Comparison of ENCODE assay signal across 38 cellular contexts in the genomic region with DNA sequence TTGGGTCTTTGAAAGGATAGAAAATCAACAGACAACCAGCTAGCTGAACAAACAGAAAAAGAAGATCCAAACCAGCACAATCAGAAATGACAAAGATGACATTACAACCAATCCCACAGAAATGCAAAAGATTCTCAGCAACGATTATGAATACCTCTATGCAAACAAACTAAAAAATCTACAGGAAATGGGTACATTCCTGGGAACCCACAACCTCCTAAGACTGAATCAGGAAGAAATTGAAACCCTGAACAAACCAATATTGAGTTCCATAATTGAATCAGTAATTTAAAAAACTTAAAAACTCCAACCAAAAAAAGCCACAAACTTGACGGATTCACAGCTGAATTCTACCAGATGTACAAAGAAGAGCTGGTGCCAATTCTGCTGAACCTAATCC. TPM values are rescaled to one million over a fixed set of nuclear protein-coding genes. Genes with fewer than 3 reads are reported as not detected.
"Had no signal": no experiment of that assay in that cellular context is flagged by ENCODE, and none has a peak within 500 bp of the region (broad histone marks: within the 10 kb centered on the region; RNA-seq: fewer than 3 reads in every experiment).

No MANE protein-coding gene starts in this region.

- H3K4me1 ChIP-seq: esophagus squamous epithelium, gastrocnemius medialis, pancreas, prostate gland, uterus had no signal

- FAIRE-seq: colon, endometrium, keratinocyte, pancreas, small intestine had no signal

- H3K36me3 Mint-ChIP-seq: activated naive CD8-positive, alpha-beta T cell; memory B cell; naive thymus-derived CD4-positive, alpha-beta T cell; stimulated activated effector memory CD8-positive, alpha-beta T cell treated with anti-CD3 and anti-CD28 coated beads, Interleukin-12 subunit alpha, Interleukin-12 subunit beta, amount 100 ng/mL, for 72 hours; type B pancreatic cell had no signal

- H3K9me3 Mint-ChIP-seq: activated T-cell treated with anti-CD3 and anti-CD28 coated beads, Interleukin-2, amount 50 U/mL, for 72 hours; stimulated activated effector memory CD8-positive, alpha-beta T cell treated with anti-CD3 and anti-CD28 coated beads, Interleukin-12 subunit alpha, Interleukin-12 subunit beta, amount 100 ng/mL, for 72 hours; stimulated activated naive CD8-positive, alpha-beta T cell treated with anti-CD3 and anti-CD28 coated beads, Interleukin-15, Interleukin-2, amounts not matched to agents 100 ng/mL and 50 ng/mL, for 24 hours; type B pancreatic cell had no signal

- H3K4me1 Mint-ChIP-seq: activated CD4-positive, alpha-beta T cell treated with anti-CD3 and anti-CD28 coated beads for 36 hours; memory B cell; naive thymus-derived CD4-positive, alpha-beta T cell; neural crest cell had no signal

- H3K4me3 Mint-ChIP-seq: activated CD4-positive, alpha-beta T cell treated with anti-CD3 and anti-CD28 coated beads for 36 hours; activated naive CD8-positive, alpha-beta T cell; activated T-cell treated with anti-CD3 and anti-CD28 coated beads, Interleukin-2, amount 50 U/mL, for 72 hours; memory B cell; naive thymus-derived CD4-positive, alpha-beta T cell; neural crest cell; stimulated activated effector memory CD8-positive, alpha-beta T cell treated with anti-CD3 and anti-CD28 coated beads, Interleukin-12 subunit alpha, Interleukin-12 subunit beta, amount 100 ng/mL, for 72 hours; stimulated activated naive CD8-positive, alpha-beta T cell treated with anti-CD3 and anti-CD28 coated beads, Interleukin-15, Interleukin-2, amounts not matched to agents 100 ng/mL and 50 ng/mL, for 24 hours; type B pancreatic cell had no signal

- H3K27me3 ChIP-seq: brain microvascular endothelial cell had no signal

- H3K4me3 ChIP-seq: esophagus squamous epithelium, gastrocnemius medialis, pancreas, prostate gland, thoracic aorta, uterus had no signal

- H3K9me3 ChIP-seq: esophagus squamous epithelium, gastrocnemius medialis, pancreas, prostate gland, thoracic aorta, uterus had no signal

- H3K27ac Mint-ChIP-seq: activated CD4-positive, alpha-beta T cell treated with anti-CD3 and anti-CD28 coated beads for 36 hours; activated naive CD8-positive, alpha-beta T cell; activated T-cell treated with anti-CD3 and anti-CD28 coated beads, Interleukin-2, amount 50 U/mL, for 72 hours; memory B cell; naive thymus-derived CD4-positive, alpha-beta T cell; stimulated activated effector memory CD8-positive, alpha-beta T cell treated with anti-CD3 and anti-CD28 coated beads, Interleukin-12 subunit alpha, Interleukin-12 subunit beta, amount 100 ng/mL, for 72 hours; stimulated activated naive CD8-positive, alpha-beta T cell treated with anti-CD3 and anti-CD28 coated beads, Interleukin-15, Interleukin-2, amounts not matched to agents 100 ng/mL and 50 ng/mL, for 24 hours; type B pancreatic cell had no signal

- DNase-seq: activated CD4-positive, alpha-beta T cell treated with anti-CD3 and anti-CD28 coated beads for 36 hours; activated CD4-positive, alpha-beta T cell treated with anti-CD3 and anti-CD28 coated beads, Interleukin-2, amount 50 U/mL, for 4 hours; activated CD4-positive, CD25-positive, alpha-beta regulatory T cell; activated naive CD4-positive, alpha-beta T cell treated with Interleukin-2 at 50 U/mL for 16 hours; activated T-cell treated with anti-CD3 and anti-CD28 coated beads for 4 hours; activated T-cell treated with anti-CD3 and anti-CD28 coated beads, Interleukin-2, amount 50 U/mL, for 72 hours; aorta; brain microvascular endothelial cell; central memory CD4-positive, alpha-beta T cell; effector CD8-positive, alpha-beta T cell; esophagus squamous epithelium; gastrocnemius medialis; glutamatergic neuron; left colon; midbrain; naive thymus-derived CD4-positive, alpha-beta T cell; nucleus accumbens; pancreas; retina; small intestine; stimulated activated CD4-positive, alpha-beta T cell treated with anti-CD3 and anti-CD28 coated beads, Interleukin-4, amount 100 ng/mL, for 24 hours; uterus had no signal

- H3K36me3 ChIP-seq: brain microvascular endothelial cell, esophagus squamous epithelium, gastrocnemius medialis, pancreas, prostate gland, thoracic aorta, uterus had no signal

- ATAC-seq: activated CD4-positive, alpha-beta T cell treated with anti-CD3 and anti-CD28 coated beads for 36 hours; activated T-cell treated with anti-CD3 and anti-CD28 coated beads, Interleukin-2, amount 50 U/mL, for 72 hours; gastrocnemius medialis; left colon; naive thymus-derived CD4-positive, alpha-beta T cell; pancreas; sciatic nerve; stimulated activated effector memory CD8-positive, alpha-beta T cell treated with anti-CD3 and anti-CD28 coated beads, Interleukin-12 subunit alpha, Interleukin-12 subunit beta, amount 100 ng/mL, for 72 hours had no signal

- H3K27ac ChIP-seq: brain microvascular endothelial cell, epithelial cell of prostate, esophagus squamous epithelium, gastrocnemius medialis, pancreas, prostate gland, thoracic aorta, uterus had no signal

RNA-seq across cellular contexts. Expression of gene C1QTNF9B, which starts 20.9 kb away (rescaled TPM):
- total RNA-seq: activated CD4-positive, alpha-beta T cell treated with anti-CD3 and anti-CD28 coated beads for 36 hours; activated T-cell treated with anti-CD3 and anti-CD28 coated beads, Interleukin-2, amount 50 U/mL, for 72 hours; dermis microvascular lymphatic vessel endothelial cell; esophagus squamous epithelium; left colon; lower leg skin; naive thymus-derived CD4-positive, alpha-beta T cell; neural crest cell; subcutaneous adipose tissue; thoracic aorta had no signal
- polyA plus RNA-seq: aorta; keratinocyte; naive thymus-derived CD4-positive, alpha-beta T cell had no signal
